In genomic region chr11:843086-843704, GRCh38 we compare ENCODE assay signal across 8 cellular contexts. TPM values are rescaled to one million over a fixed set of nuclear protein-coding genes. Genes with fewer than 3 reads are reported as not detected.
DNase-seq lines count a peak whose midpoint lies in the region; ATAC-seq and TF ChIP-seq lines count a peak whose summit lies in the region.

No MANE protein-coding gene starts in this region.

- peaks cover 24% of the 10 kb centered on the region for H3K4me1 ChIP-seq in RWPE2 (ENCODE audit: insufficient read depth, poor library complexity, severe bottlenecking)

- H3K27ac ChIP-seq in RWPE2 (ENCODE audit: poor library complexity, severe bottlenecking), result peak overlapping the region; percentile 97
- H3K27ac ChIP-seq in skin epidermis, result peak overlapping the region; percentile 91 to 100 (median 98)

- no peak overlapping the region for H3K27ac Mint-ChIP-seq in activated naive CD4-positive, alpha-beta T cell treated with anti-CD3 and anti-CD28 coated beads for 36 hours
- no peak overlapping the region for H3K27ac Mint-ChIP-seq in glutamatergic neuron (ENCODE audit: unreplicated experiment)

- TF ChIP-seq CTCF in RWPE2 (IDR thresholded peaks at IDR 0.05; ENCODE audit: poor library complexity, severe bottlenecking) (no peak), glutamatergic neuron (IDR thresholded peaks at IDR 0.05; ENCODE audit: partially characterized antibody, unreplicated experiment) (no peak)

- peak overlapping the region; percentile 58 for H3K4me3 ChIP-seq in RWPE2 (ENCODE audit: severe bottlenecking)
- H3K4me3 ChIP-seq in skin epidermis, result peak overlapping the region; percentile 70 to 99 (median 86)

- H3K36me3 ChIP-seq in RWPE2 (ENCODE audit: low read depth), result peaks cover 33% of the 10 kb centered on the region

- CTCF ChIA-PET in activated naive CD4-positive, alpha-beta T cell treated with anti-CD3 and anti-CD28 coated beads for 36 hours (lab: Charles Lee), result no interaction called here

- no peak for DNase-seq in activated naive CD4-positive, alpha-beta T cell treated with anti-CD3 and anti-CD28 coated beads for 36 hours
- DNase-seq in activated naive CD4-positive, alpha-beta T cell (lab: John Stamatoyannopoulos, UW), result no peak
- DNase-seq in RWPE2 (ENCODE audit: low spot score), result no peak
- no peak for DNase-seq in glutamatergic neuron
- no peak for DNase-seq in NCI-H1092 (lab: John Stamatoyannopoulos, UW)
- no peak for DNase-seq in NCI-H1092 treated with DMSO at 0.1 percent for 48 hours (lab: John Stamatoyannopoulos, UW)
- DNase-seq in NCI-H2107 (lab: John Stamatoyannopoulos, UW), result no peak

- no peaks in the 10 kb centered on the region for H3K9me3 Mint-ChIP-seq in activated naive CD4-positive, alpha-beta T cell treated with anti-CD3 and anti-CD28 coated beads for 36 hours
- H3K9me3 Mint-ChIP-seq in glutamatergic neuron (ENCODE audit: unreplicated experiment), result peaks cover 26% of the 10 kb centered on the region

- intact Hi-C loops in activated naive CD4-positive, alpha-beta T cell treated with anti-CD3 and anti-CD28 coated beads for 36 hours (cut with micrococcal nuclease), result loop anchor here (2.0 to 5.0 kb wide), 3 partner anchors 66 to 84 kb away; partner anchors contain the start of genes AP2A2, CHID1 and GATD1

- peaks cover 2% of the 10 kb centered on the region for H3K36me3 Mint-ChIP-seq in activated naive CD4-positive, alpha-beta T cell treated with anti-CD3 and anti-CD28 coated beads for 36 hours (ENCODE audit: low read depth)
- no peaks in the 10 kb centered on the region for H3K36me3 Mint-ChIP-seq in glutamatergic neuron (ENCODE audit: unreplicated experiment)

- no peaks in the 10 kb centered on the region for H3K9me3 ChIP-seq in RWPE2 (ENCODE audit: severe bottlenecking)

- no peak for ATAC-seq in RWPE2 (ENCODE audit: low read depth)

- no peaks in the 10 kb centered on the region for H3K27me3 Mint-ChIP-seq in activated naive CD4-positive, alpha-beta T cell treated with anti-CD3 and anti-CD28 coated beads for 36 hours (ENCODE audit: low read depth)
- peaks cover 15% of the 10 kb centered on the region for H3K27me3 Mint-ChIP-seq in glutamatergic neuron (ENCODE audit: unreplicated experiment)

- H3K27me3 ChIP-seq in RWPE2 (ENCODE audit: insufficient read depth, poor library complexity, severe bottlenecking), result no peaks in the 10 kb centered on the region

- H3K4me3 Mint-ChIP-seq in activated naive CD4-positive, alpha-beta T cell treated with anti-CD3 and anti-CD28 coated beads for 36 hours, result peak overlapping the region; percentile 66
- peak overlapping the region; percentile 82 for H3K4me3 Mint-ChIP-seq in glutamatergic neuron (ENCODE audit: unreplicated experiment)

- peaks cover 27% of the 10 kb centered on the region for H3K4me1 Mint-ChIP-seq in activated naive CD4-positive, alpha-beta T cell treated with anti-CD3 and anti-CD28 coated beads for 36 hours (ENCODE audit: low read depth)
- H3K4me1 Mint-ChIP-seq in glutamatergic neuron (ENCODE audit: low read depth, unreplicated experiment), result peaks cover 22% of the 10 kb centered on the region

RNA-seq across cellular contexts. Expression of gene TSPAN4, which starts 0.5 kb away (rescaled TPM):
- total RNA-seq in activated naive CD4-positive, alpha-beta T cell treated with anti-CD3 and anti-CD28 coated beads for 36 hours, result 1 to 10 TPM; 5.0 to 6.3 TPM
- total RNA-seq in glutamatergic neuron (ENCODE audit: unreplicated experiment), result 82.5 TPM

RNA-seq across cellular contexts. Expression of gene POLR2L, which starts 0.9 kb away (rescaled TPM):
- 10 to 100 TPM; 68.1 to 68.2 TPM for total RNA-seq in activated naive CD4-positive, alpha-beta T cell treated with anti-CD3 and anti-CD28 coated beads for 36 hours
- 106 TPM for total RNA-seq in glutamatergic neuron (ENCODE audit: unreplicated experiment)

RNA-seq across cellular contexts. Expression of gene CD151, which starts 10.4 kb away (rescaled TPM):
- total RNA-seq in activated naive CD4-positive, alpha-beta T cell treated with anti-CD3 and anti-CD28 coated beads for 36 hours, result 10 to 100 TPM; 16.3 to 18.1 TPM
- total RNA-seq in glutamatergic neuron (ENCODE audit: unreplicated experiment), result 346 TPM

RNA-seq across cellular contexts. Expression of gene CRACR2B, which starts 15.5 kb away (rescaled TPM):
- total RNA-seq in activated naive CD4-positive, alpha-beta T cell treated with anti-CD3 and anti-CD28 coated beads for 36 hours, result under 1 TPM; 0.32 to 0.41 TPM
- 19.7 TPM for total RNA-seq in glutamatergic neuron (ENCODE audit: unreplicated experiment)

RNA-seq across cellular contexts. Expression of gene PNPLA2, which starts 24.5 kb away (rescaled TPM):
- 10 to 100 TPM; 15.5 to 22.6 TPM for total RNA-seq in activated naive CD4-positive, alpha-beta T cell treated with anti-CD3 and anti-CD28 coated beads for 36 hours
- total RNA-seq in glutamatergic neuron (ENCODE audit: unreplicated experiment), result 32.3 TPM

Comparison
In these comparisons a context has a peak if more than half of its experiments do, and no peak if none do; other contexts are left out.
1. RNA of gene TSPAN4, which starts 0.5 kb away (total RNA-seq): 82.5 TPM in glutamatergic neuron (single experiment); 5.0 to 6.3 TPM in activated naive CD4-positive, alpha-beta T cell treated with anti-CD3 and anti-CD28 coated beads for 36 hours; every median in the first group is over 10 times any median in the second.
2. RNA of gene CD151, which starts 10.4 kb away (total RNA-seq): 346 TPM in glutamatergic neuron (single experiment); 16.3 to 18.1 TPM in activated naive CD4-positive, alpha-beta T cell treated with anti-CD3 and anti-CD28 coated beads for 36 hours; every median in the first group is over 10 times any median in the second.